Comparison of ENCODE assay signal across 8 cellular contexts in genomic region chr10:19819419-19820033, GRCh38. TPM values are rescaled to one million over a fixed set of nuclear protein-coding genes. Genes with fewer than 3 reads are reported as not detected.
DNase-seq lines count a peak whose midpoint lies in the region; ATAC-seq and TF ChIP-seq lines count a peak whose summit lies in the region.

No MANE protein-coding gene starts in this region.

- H3K4me1 Mint-ChIP-seq in Calu3 (ENCODE audit: low read depth, unreplicated experiment), result no peaks in the 10 kb centered on the region

- DNase-seq in Calu3, result no peak
- peak; percentile 51 to 63 for DNase-seq in HAP-1 (ENCODE audit: low spot score in 2 of 2)
- DNase-seq in Peyer's patch, result peak in 1 of 3 donors; percentile 53
- DNase-seq in esophagus squamous epithelium (lab: John Stamatoyannopoulos, UW), result no peak
- peak in 1 of 5 donors; percentile 53 for DNase-seq in ovary
- DNase-seq in NCI-H1092 (lab: John Stamatoyannopoulos, UW), result no peak

- H3K27ac ChIP-seq in Peyer's patch, result peak overlapping the region in 1 of 4 donors; percentile 7
- H3K27ac ChIP-seq in esophagus squamous epithelium, result peak overlapping the region in 2 of 4 donors; percentile 92 to 96
- H3K27ac ChIP-seq in ovary, result no peak overlapping the region

- WGBS in esophagus squamous epithelium, 2 donors, result 0% methylated on average over 2 of the region's 2 CpGs
- 0 to 1% (median 0%) methylated on average over 2 of the region's 2 CpGs for WGBS in ovary, 3 donors

- no peak overlapping the region for H3K4me3 Mint-ChIP-seq in Calu3 (ENCODE audit: low read depth, unreplicated experiment)

- intact Hi-C loops in Calu3 (cut with micrococcal nuclease; ENCODE audit: unreplicated experiment), result loop anchor here (5.0 kb wide), 1 partner anchor 1038 kb away; no protein-coding TSS in a partner anchor
- intact Hi-C loops in esophagus squamous epithelium (cut with DNase I), result no loop called here
- intact Hi-C loops in ovary (cut with DNase I), result loop anchor here in 1 of 4 donors (10.0 kb wide), 1 partner anchor 165 kb away; no protein-coding TSS in a partner anchor

- H3K9me3 Mint-ChIP-seq in Calu3 (ENCODE audit: low read depth, unreplicated experiment), result peaks cover 4% of the 10 kb centered on the region

- ATAC-seq in HG02610 (IDR thresholded peaks at IDR 0.05; ENCODE audit: unreplicated experiment) (no peak), HG03469 (IDR thresholded peaks at IDR 0.05; ENCODE audit: unreplicated experiment) (no peak)

- TF ChIP-seq POLR2A in Peyer's patch (IDR thresholded peaks at IDR 0.05) (no peak), esophagus squamous epithelium (IDR thresholded peaks at IDR 0.05) (no peak), ovary (IDR thresholded peaks at IDR 0.05) (no peak)

- no peak for TF ChIP-seq EP300 in ovary (IDR thresholded peaks at IDR 0.05)

- no TSS peak for BruUV-seq in Calu3 (replicated peaks; lab: Mats Ljungman, UMichigan)

- H3K4me3 ChIP-seq in HAP-1 (no peak overlapping the region), Peyer's patch (peak overlapping the region in 1 of 4 donors; percentile 86), esophagus squamous epithelium (peak overlapping the region in 3 of 4 donors; percentile 66 to 91 (median 75)), ovary (no peak overlapping the region)

- peaks cover 32% of the 10 kb centered on the region for H3K27me3 Mint-ChIP-seq in Calu3 (ENCODE audit: unreplicated experiment)

- TF ChIP-seq CTCF in Calu3 (IDR thresholded peaks at IDR 0.05; ENCODE audit: unreplicated experiment) (peak; percentile 57), Peyer's patch (IDR thresholded peaks at IDR 0.05) (peak in 5 of 6 experiments; percentile 52 to 94 (median 87)), esophagus squamous epithelium (IDR thresholded peaks at IDR 0.05) (peak; percentile 44 to 92 (median 80)), ovary (IDR thresholded peaks at IDR 0.05) (peak; percentile 67 to 72 (median 72))

- H3K36me3 ChIP-seq in HAP-1 (replicated peaks), result no peaks in the 10 kb centered on the region
- no peaks in the 10 kb centered on the region for H3K36me3 ChIP-seq in Peyer's patch
- peaks cover 0 to 13% (median 0%) of the 10 kb centered on the region in 3 donors for H3K36me3 ChIP-seq in esophagus squamous epithelium
- no peaks in the 10 kb centered on the region for H3K36me3 ChIP-seq in ovary

- H3K4me1 ChIP-seq in HAP-1, result peaks cover 18% of the 10 kb centered on the region
- H3K4me1 ChIP-seq in Peyer's patch, result peaks cover 0 to 8% (median 0%) of the 10 kb centered on the region in 4 donors
- H3K4me1 ChIP-seq in esophagus squamous epithelium, result peaks cover 0 to 38% (median 5%) of the 10 kb centered on the region in 3 donors
- H3K4me1 ChIP-seq in ovary (ENCODE audit: insufficient read depth), result peaks cover 1% of the 10 kb centered on the region

- in situ Hi-C loops in HAP-1 (cut with MboI; ENCODE audit: low sequenced_read_pairs), result loop anchor here (10.0 to 25.0 kb wide), 2 partner anchors 335 to 1043 kb away; no protein-coding TSS in a partner anchor

- CTCF ChIA-PET in Calu3 (lab: Charles Lee), result interaction anchor here (0.7 kb wide), 3 partner anchors 12 to 1614 kb away, joined by 3 to 4 read pairs (median 3); no protein-coding TSS in a partner anchor

- H3K27me3 ChIP-seq in HAP-1 (ENCODE audit: low read depth) (no peaks in the 10 kb centered on the region), Peyer's patch (no peaks in the 10 kb centered on the region), esophagus squamous epithelium (peaks cover 0 to 17% (median 0%) of the 10 kb centered on the region in 4 donors), ovary (no peaks in the 10 kb centered on the region)

- no peaks in the 10 kb centered on the region for H3K36me3 Mint-ChIP-seq in Calu3 (ENCODE audit: insufficient read depth, unreplicated experiment)

- no peak overlapping the region for H3K27ac Mint-ChIP-seq in Calu3 (ENCODE audit: unreplicated experiment)

- H3K9me3 ChIP-seq in HAP-1 (no peaks in the 10 kb centered on the region), Peyer's patch (no peaks in the 10 kb centered on the region), esophagus squamous epithelium (no peaks in the 10 kb centered on the region), ovary (no peaks in the 10 kb centered on the region)

RNA-seq across cellular contexts. Expression of gene PLXDC2, which starts 3.3 kb away (rescaled TPM):
- not detected in 2 replicates for total RNA-seq in Calu3 (2022)
- total RNA-seq in Peyer's patch, result 10 to 100 TPM; 21.2 to 43.2 (median 32.7) TPM
- total RNA-seq in esophagus squamous epithelium, result 10 to 100 TPM; 22.4 to 50.4 (median 36.9) TPM
- total RNA-seq in ovary, result 10 to 100 TPM; 20.5 to 45.1 (median 38.0) TPM
- 10 to 100 TPM; 13.6 to 76.0 TPM for polyA plus RNA-seq in ovary

Comparison
In these comparisons a context has a peak if more than half of its experiments do, and no peak if none do; other contexts are left out.
1. DNase-seq: peak in HAP-1 (2 of 2); none in Calu3 (single experiment), esophagus squamous epithelium (single experiment) and NCI-H1092 (single experiment).
2. H3K4me3 ChIP-seq: peak in esophagus squamous epithelium (3 of 4); none in HAP-1 (single experiment) and ovary (single experiment).
3. RNA of gene PLXDC2, which starts 3.3 kb away (total RNA-seq): 22.4 to 50.4 TPM in esophagus squamous epithelium, 21.2 to 43.2 TPM in Peyer's patch and 20.5 to 45.1 TPM in ovary; not detected in Calu3; every median in the first group is over 10 times any median in the second.
4. Peak in every context shown above with its lines, with median percentiles within 50 percentile points of each other: CTCF ChIP-seq.